ENCODE assay signal across 8 cellular contexts in the genomic region with DNA sequence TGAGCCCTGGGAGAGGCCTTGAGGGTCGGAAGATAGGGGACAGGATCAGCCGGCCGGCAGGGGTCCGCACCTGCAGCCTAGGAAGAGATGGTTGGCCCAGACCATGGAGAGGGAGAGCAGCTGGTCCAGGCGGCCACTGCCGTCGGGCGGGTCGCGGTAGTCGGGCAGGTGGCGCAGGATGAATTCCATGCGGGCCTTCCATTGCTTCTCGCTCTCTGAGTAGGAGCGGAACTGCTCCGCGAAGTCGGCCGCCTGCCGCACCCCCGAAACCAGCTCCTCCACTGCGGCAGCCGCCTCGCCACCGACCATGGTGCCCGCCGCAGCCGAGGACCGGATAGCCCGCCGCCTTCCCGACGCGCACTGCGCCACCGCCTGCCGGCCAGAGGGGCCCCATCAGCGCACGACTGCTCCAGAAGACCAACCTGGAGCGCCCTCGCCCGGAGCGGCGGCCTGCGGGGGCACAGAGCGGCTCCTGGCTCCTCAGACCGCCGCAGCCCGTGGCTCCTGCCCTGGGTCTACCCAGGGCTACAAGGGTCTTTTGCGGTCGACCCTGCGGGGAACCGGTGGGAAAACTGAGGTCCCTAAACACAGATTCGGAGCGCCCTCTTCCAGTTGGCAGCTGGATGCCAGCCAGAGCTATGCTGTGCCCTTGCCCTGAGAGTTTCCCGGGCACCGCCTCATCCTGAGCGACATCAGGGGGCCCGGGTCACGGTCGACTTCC. TPM values are rescaled to one million over a fixed set of nuclear protein-coding genes. Genes with fewer than 3 reads are reported as not detected.
A peak's percentile ranks its signal among the peaks of the same experiment; 100 is the strongest.
DNase-seq lines count a peak whose midpoint lies in the region; ATAC-seq and TF ChIP-seq lines count a peak whose summit lies in the region.

Gene CDKN2AIPNL (minus strand): TSS at position 336 of the 721 bp plus-strand sequence. CDS start 27 bp downstream, at position 309.

- H3K9me3 ChIP-seq in HUES6 (ENCODE audit: control insufficient read depth, insufficient read depth, low read depth, low read length) (no peaks in the 10 kb centered on the region), OCI-LY3 (ENCODE audit: insufficient read depth, low read length) (no peaks in the 10 kb centered on the region), mucosa of descending colon (no peaks in the 10 kb centered on the region)

- H3K27ac ChIP-seq in HUES6 (ENCODE audit: low read depth, low read length) (peak within 1 kb of the TSS; percentile 72; the same call in 1 of the 2 replicates), OCI-LY3 (ENCODE audit: low read length) (peak within 1 kb of the TSS; percentile 27; the same call in 1 of the 2 replicates)

- intact Hi-C loops in mucosa of descending colon (cut with DNase I, micrococcal nuclease): loop anchor here in 1 of 2 donors (10.0 kb wide), 1 partner anchor 113 kb away; the partner anchor contains the start of gene JADE2

- DNase-seq in DMS 273 treated with DMSO at 0.1 percent for 48 hours (lab: John Stamatoyannopoulos, UW) (peak; percentile 73), activated T-cell treated with anti-CD3 and anti-CD28 coated beads for 24 hours (ENCODE audit: low read depth) (peak; percentile 84), epidermal melanocyte (ENCODE audit: insufficient read length, low spot score) (peak; percentile 89), mucosa of descending colon (peak; percentile 94 to 95 (median 95))
- peak; percentile 88 for DNase-seq in stimulated activated CD8-positive, alpha-beta memory T cell treated with anti-CD3 and anti-CD28 coated beads, Interleukin-4, amount 100 ng/mL, for 24 hours (ENCODE audit: low read depth)

- peak within 1 kb of the TSS; percentile 94 for H3K9ac ChIP-seq in HUES6 (ENCODE audit: low read length)
- peak within 1 kb of the TSS; percentile 86 for H3K9ac ChIP-seq in OCI-LY3 (ENCODE audit: low read length)

- H3K36me3 ChIP-seq in HUES6 (ENCODE audit: control insufficient read depth, insufficient read depth, low read length): peaks cover 15% of the 10 kb centered on the region
- H3K36me3 ChIP-seq in OCI-LY3 (replicated peaks; ENCODE audit: low read depth, low read length): no peaks in the 10 kb centered on the region
- no peaks in the 10 kb centered on the region for H3K36me3 ChIP-seq in mucosa of descending colon (ENCODE audit: low read depth)

- TF ChIP-seq CTCF in OCI-LY3 (IDR thresholded peaks at IDR 0.05; ENCODE audit: low read depth, low read length): peak; percentile 61
- peak; percentile 70 for TF ChIP-seq CTCF in mucosa of descending colon (IDR thresholded peaks at IDR 0.05)

- H3K4me2 ChIP-seq in OCI-LY3 (ENCODE audit: low read length): peak within 1 kb of the TSS; percentile 90

- H2AFZ ChIP-seq in OCI-LY3 (ENCODE audit: low read depth, low read length): peak within 1 kb of the TSS; percentile 76

- peaks cover 36% of the 10 kb centered on the region for H3K79me2 ChIP-seq in OCI-LY3 (ENCODE audit: low read length)

- H3K4me3 ChIP-seq in HUES6 (ENCODE audit: low read depth, low read length) (peak within 1 kb of the TSS; percentile 90), OCI-LY3 (ENCODE audit: low read length) (peak within 1 kb of the TSS; percentile 98), mucosa of descending colon (peak within 1 kb of the TSS; percentile 65)

- H3K4me1 ChIP-seq in HUES6 (ENCODE audit: control insufficient read depth, insufficient read depth, low read length): peaks cover 23% of the 10 kb centered on the region
- peaks cover 13% of the 10 kb centered on the region for H3K4me1 ChIP-seq in OCI-LY3 (ENCODE audit: low read length)
- H3K4me1 ChIP-seq in mucosa of descending colon (ENCODE audit: low read depth): peaks cover 28% of the 10 kb centered on the region

- H3K27me3 ChIP-seq in HUES6 (ENCODE audit: control insufficient read depth, insufficient read depth, low read length) (no peaks in the 10 kb centered on the region), OCI-LY3 (ENCODE audit: low read depth, low read length) (no peaks in the 10 kb centered on the region)

- ATAC-seq in GM21423 (IDR thresholded peaks at IDR 0.05; ENCODE audit: unreplicated experiment): peak; percentile 99
- peak; percentile 97 for ATAC-seq in mucosa of descending colon

- H4K20me1 ChIP-seq in OCI-LY3 (ENCODE audit: insufficient read depth, low read length): no peaks in the 10 kb centered on the region

RNA-seq across cellular contexts. Expression of gene CDKN2AIPNL, which starts in this region (rescaled TPM):
- total RNA-seq in mucosa of descending colon: 10 to 100 TPM; 16.0 to 24.4 (median 17.1) TPM

Comparison
In these comparisons a context has a peak if more than half of its experiments do, and no peak if none do; other contexts are left out.
1. Peak in every context shown above with its lines: DNase-seq, ATAC-seq, H3K4me3 ChIP-seq and H3K27ac ChIP-seq.